Comparison of ENCODE assay signal across 24 cellular contexts in the genomic region with DNA sequence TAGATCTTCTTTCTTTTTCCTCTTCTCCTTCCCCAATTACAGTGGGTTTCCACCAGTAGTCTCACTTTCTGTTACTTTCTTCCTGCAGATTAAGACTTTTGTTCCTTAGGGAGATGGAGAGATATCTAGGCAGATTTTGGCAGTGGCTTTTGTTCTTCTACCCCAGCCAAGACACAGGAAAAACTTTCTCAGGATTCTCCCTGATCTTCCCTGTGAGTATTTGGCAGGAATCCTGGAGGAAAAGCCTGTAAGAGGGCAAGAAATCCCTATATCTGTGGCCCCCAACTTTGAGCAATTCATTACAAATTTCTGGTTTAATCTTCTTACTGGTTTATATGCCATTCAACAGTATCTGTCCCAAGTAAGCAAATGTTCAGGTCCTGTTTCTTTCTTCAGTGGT.
"Had no signal": no experiment of that assay in that cellular context is flagged by ENCODE, and none has a peak within 500 bp of the region (broad histone marks: within the 10 kb centered on the region; RNA-seq: fewer than 3 reads in every experiment).

No MANE protein-coding gene starts in this region.

- H3K27ac Mint-ChIP-seq: activated naive CD8-positive, alpha-beta T cell; activated T-helper 2 cell treated with anti-CD3 and anti-CD28 coated beads, Interferon-gamma antibody, Interleukin-2, Interleukin-4, amounts not matched to agents 10 μg/mL and 5 μg/mL and 100 μg/mL, durations not matched to agents 14 hours and 24 hours and 36 hours; dendritic cell treated with granulocyte-macrophage colony-stimulating factor and Interleukin-4, amounts not matched to agents 40 ng/mL and 50 ng/mL, for 4 days; memory B cell; naive thymus-derived CD4-positive, alpha-beta T cell; progenitor cell of endocrine pancreas had no signal

- DNase-seq: activated CD8-positive, alpha-beta memory T cell treated with anti-CD3 and anti-CD28 coated beads, Interleukin-2, amount 50 U/mL, for 48 hours; activated naive CD4-positive, alpha-beta T cell; activated T-cell treated with anti-CD3 and anti-CD28 coated beads, Interleukin-2, amount 50 U/mL, for 4 hours; amygdala; effector CD8-positive, alpha-beta T cell; head of caudate nucleus; hypothalamus; left cardiac atrium; naive thymus-derived CD4-positive, alpha-beta T cell; occipital lobe; retina; sigmoid colon; SK-N-SH; stimulated activated CD4-positive, alpha-beta T cell treated with anti-CD3 and anti-CD28 coated beads, Interleukin-4, amount 100 ng/mL, for 1 hour; stimulated activated naive CD4-positive, alpha-beta T cell treated with Interleukin-2 at 50 U/mL for 16 hours; T-helper 2 cell; upper lobe of left lung had no signal

- H3K4me3 Mint-ChIP-seq: activated naive CD8-positive, alpha-beta T cell; activated T-cell treated with anti-CD3 and anti-CD28 coated beads, Interleukin-2, amount 50 U/mL, for 4 hours; dendritic cell treated with granulocyte-macrophage colony-stimulating factor and Interleukin-4, amounts not matched to agents 40 ng/mL and 50 ng/mL, for 4 days; memory B cell; naive thymus-derived CD4-positive, alpha-beta T cell; neural crest cell had no signal

- H3K9me3 ChIP-seq: sigmoid colon had no signal

- H3K4me3 ChIP-seq: gastroesophageal sphincter, sigmoid colon, upper lobe of left lung had no signal

- H3K27ac ChIP-seq: gastroesophageal sphincter, sigmoid colon, upper lobe of left lung had no signal

- H3K36me3 ChIP-seq: gastroesophageal sphincter, sigmoid colon, upper lobe of left lung had no signal

- H3K27me3 ChIP-seq: gastroesophageal sphincter, sigmoid colon, upper lobe of left lung had no signal

- H3K27me3 Mint-ChIP-seq: activated naive CD8-positive, alpha-beta T cell; dendritic cell treated with granulocyte-macrophage colony-stimulating factor and Interleukin-4, amounts not matched to agents 40 ng/mL and 50 ng/mL, for 4 days; memory B cell; naive thymus-derived CD4-positive, alpha-beta T cell; progenitor cell of endocrine pancreas had no signal

- H3K4me2 ChIP-seq: SK-N-SH had no signal

- ATAC-seq: activated T-cell treated with anti-CD3 and anti-CD28 coated beads, Interleukin-2, amount 50 U/mL, for 4 hours; gastroesophageal sphincter; left cardiac atrium; naive thymus-derived CD4-positive, alpha-beta T cell had no signal

- H3K4me1 ChIP-seq: gastroesophageal sphincter, sigmoid colon, upper lobe of left lung had no signal
